In the genomic region with DNA sequence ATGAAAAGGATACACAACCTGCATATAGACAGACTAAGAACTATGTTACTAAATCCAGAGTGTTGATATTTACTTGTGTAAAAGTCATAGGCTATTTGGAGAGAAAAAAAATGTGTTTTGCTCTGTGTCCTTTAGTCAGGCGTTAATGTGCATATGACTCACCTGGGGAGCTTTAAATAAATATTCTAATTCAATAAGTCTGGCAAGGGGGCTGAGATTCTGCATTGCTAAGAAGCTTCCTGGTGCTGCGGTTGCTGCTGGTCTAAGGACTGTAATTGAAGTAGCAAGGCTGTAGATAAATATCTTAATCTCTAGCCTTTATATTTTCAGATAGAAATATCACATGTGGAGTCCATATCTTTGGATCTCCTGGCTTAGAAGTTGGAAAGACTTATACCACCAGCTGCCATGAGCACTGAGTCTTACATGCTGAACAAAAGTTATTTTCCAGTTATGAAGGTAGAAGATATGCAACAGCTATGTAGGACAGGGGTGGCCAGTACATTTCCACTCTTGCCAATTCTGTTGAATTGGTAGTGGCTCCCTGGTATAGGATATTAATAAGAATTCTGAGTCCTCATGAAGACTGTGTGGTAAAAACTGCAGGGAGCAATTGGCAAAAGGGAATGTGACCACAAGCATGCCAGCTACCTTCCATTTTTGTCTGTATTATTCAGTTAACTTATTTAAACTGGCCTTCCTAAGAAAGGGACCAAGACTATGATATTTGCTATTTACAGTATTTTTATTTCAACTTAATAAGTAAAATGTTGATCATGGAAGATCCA, we compare ENCODE assay signal across 19 cellular contexts.
DNase-seq lines count a peak whose midpoint lies in the region; ATAC-seq lines count a peak whose summit lies in the region.
"Had no signal": no experiment of that assay in that cellular context is flagged by ENCODE, and none has a peak within 500 bp of the region (broad histone marks: within the 10 kb centered on the region; RNA-seq: fewer than 3 reads in every experiment).

No MANE protein-coding gene starts in this region.

- no peak for ATAC-seq in GM19328 (IDR thresholded peaks at IDR 0.05; ENCODE audit: unreplicated experiment)

- peak; percentile 16 for DNase-seq in DMS 273 (lab: John Stamatoyannopoulos, UW; ENCODE audit: unreplicated experiment)
- no peak for DNase-seq in DMS 273 treated with DMSO at 0.1 percent for 48 hours (lab: John Stamatoyannopoulos, UW)
- peak; percentile 20 for DNase-seq in amniotic epithelial cell (ENCODE audit: low read depth)
- peak; percentile 34 for DNase-seq in iris pigment epithelial cell (ENCODE audit: low read depth)
- no peak for DNase-seq in activated CD4-positive, alpha-beta T cell treated with anti-CD3 and anti-CD28 coated beads for 4 hours
- DNase-seq in AML-193 (lab: John Stamatoyannopoulos, UW): no peak
- no peak for DNase-seq in HUDEP-2 (lab: John Stamatoyannopoulos, UW; ENCODE audit: unreplicated experiment in 76 of 76)
- DNase-seq: activated CD4-positive, alpha-beta T cell treated with anti-CD3 and anti-CD28 coated beads for 48 hours; activated effector memory CD4-positive, alpha-beta T cell treated with Interleukin-2 at 50 U/mL for 16 hours; adrenal gland; cerebellar nuclear complex; effector memory CD4-positive, alpha-beta T cell; head of caudate nucleus; KBM-7; NCI-H2029 treated with DMSO at 0.1 percent for 48 hours; small intestine; stimulated activated CD4-positive, alpha-beta T cell treated with anti-CD3 and anti-CD28 coated beads, Interleukin-2, amount 100 ng/mL, for 48 hours; upper lobe of left lung had no signal

Comparison
In these comparisons a context has a peak if more than half of its experiments do, and no peak if none do; other contexts are left out.
1. DNase-seq: peak in DMS 273 (single experiment), amniotic epithelial cell (single experiment) and iris pigment epithelial cell (single experiment); none in DMS 273 treated with DMSO at 0.1 percent for 48 hours (single experiment), activated CD4-positive, alpha-beta T cell treated with anti-CD3 and anti-CD28 coated beads for 4 hours (0 of 2), AML-193 (0 of 2) and HUDEP-2 (0 of 76).